8 cellular contexts compared by ENCODE assay signal in the genomic region with DNA sequence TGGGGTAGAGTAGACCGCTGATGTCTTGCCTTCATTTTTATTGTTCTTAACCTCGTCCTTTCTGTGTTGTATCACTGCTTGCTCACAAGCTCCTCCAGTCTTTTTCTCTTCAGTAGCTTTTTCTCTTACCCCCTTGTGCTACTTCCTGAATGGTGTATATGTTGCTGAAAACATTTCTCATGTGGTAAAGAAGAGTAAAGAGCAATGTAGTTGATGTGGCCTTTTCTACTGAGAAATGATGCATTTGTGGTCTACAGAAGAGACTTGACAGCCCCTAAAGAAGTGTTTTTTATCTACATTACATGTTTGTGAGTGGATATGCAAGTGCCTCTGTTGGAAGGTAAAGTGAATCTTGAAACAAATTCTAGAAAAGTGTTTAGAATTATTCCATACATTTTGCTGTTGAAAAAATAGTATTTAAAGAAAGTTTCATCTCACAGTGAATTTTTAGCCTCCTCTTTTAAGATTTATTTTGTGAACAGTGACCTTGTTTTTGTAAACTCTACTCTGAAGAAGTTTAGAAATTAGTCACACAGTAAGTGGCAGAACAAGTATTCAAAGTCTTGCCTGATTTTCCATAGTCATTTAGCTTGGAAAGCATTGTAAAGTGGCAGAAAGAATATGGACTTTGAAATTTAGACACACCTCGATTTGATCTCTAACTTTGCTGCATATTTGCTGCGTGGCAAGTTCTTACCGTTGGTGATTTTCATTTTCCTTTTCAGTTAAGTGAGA. TPM values are rescaled to one million over a fixed set of nuclear protein-coding genes. Genes with fewer than 3 reads are reported as not detected.
DNase-seq lines count a peak whose midpoint lies in the region; ATAC-seq lines count a peak whose summit lies in the region.

No MANE protein-coding gene starts in this region.

- peak overlapping the region; percentile 82 for H3K4me3 Mint-ChIP-seq in activated T-helper 2 cell treated with anti-CD3 and anti-CD28 coated beads, Interferon-gamma antibody, Interleukin-2, Interleukin-4, amounts not matched to agents 10 μg/mL and 5 μg/mL and 100 μg/mL, durations not matched to agents 14 hours and 24 hours and 36 hours (ENCODE audit: low read depth)
- H3K4me3 Mint-ChIP-seq in natural killer cell treated with Interleukin-12 subunit alpha and Interleukin-12 subunit beta and Interleukin-15 and Interleukin-18, amount 100 ng/mL, for 72 hours, result peak overlapping the region; percentile 77

- no peaks in the 10 kb centered on the region for H3K9me3 Mint-ChIP-seq in activated T-helper 2 cell treated with anti-CD3 and anti-CD28 coated beads, Interferon-gamma antibody, Interleukin-2, Interleukin-4, amounts not matched to agents 10 μg/mL and 5 μg/mL and 100 μg/mL, durations not matched to agents 14 hours and 24 hours and 36 hours
- no peaks in the 10 kb centered on the region for H3K9me3 Mint-ChIP-seq in natural killer cell treated with Interleukin-12 subunit alpha and Interleukin-12 subunit beta and Interleukin-15 and Interleukin-18, amount 100 ng/mL, for 72 hours

- peaks cover 78% of the 10 kb centered on the region for H3K4me1 Mint-ChIP-seq in activated T-helper 2 cell treated with anti-CD3 and anti-CD28 coated beads, Interferon-gamma antibody, Interleukin-2, Interleukin-4, amounts not matched to agents 10 μg/mL and 5 μg/mL and 100 μg/mL, durations not matched to agents 14 hours and 24 hours and 36 hours (ENCODE audit: low read depth)
- peaks cover 61 to 67% of the 10 kb centered on the region in 2 donors for H3K4me1 Mint-ChIP-seq in natural killer cell treated with Interleukin-12 subunit alpha and Interleukin-12 subunit beta and Interleukin-15 and Interleukin-18, amount 100 ng/mL, for 72 hours (ENCODE audit: low read depth in 2 of 2)

- no peaks in the 10 kb centered on the region for H3K27me3 Mint-ChIP-seq in activated T-helper 2 cell treated with anti-CD3 and anti-CD28 coated beads, Interferon-gamma antibody, Interleukin-2, Interleukin-4, amounts not matched to agents 10 μg/mL and 5 μg/mL and 100 μg/mL, durations not matched to agents 14 hours and 24 hours and 36 hours (ENCODE audit: low read depth)
- no peaks in the 10 kb centered on the region for H3K27me3 Mint-ChIP-seq in natural killer cell treated with Interleukin-12 subunit alpha and Interleukin-12 subunit beta and Interleukin-15 and Interleukin-18, amount 100 ng/mL, for 72 hours

- ATAC-seq in GM18858 (IDR thresholded peaks at IDR 0.05; ENCODE audit: unreplicated experiment) (peak; percentile 32), HG02981 (IDR thresholded peaks at IDR 0.05; ENCODE audit: unreplicated experiment) (peak; percentile 46)
- ATAC-seq in natural killer cell treated with Interleukin-12 subunit alpha and Interleukin-12 subunit beta and Interleukin-15 and Interleukin-18, amount 100 ng/mL, for 72 hours, result peak; percentile 89 to 91

- H3K27ac Mint-ChIP-seq in activated T-helper 2 cell treated with anti-CD3 and anti-CD28 coated beads, Interferon-gamma antibody, Interleukin-2, Interleukin-4, amounts not matched to agents 10 μg/mL and 5 μg/mL and 100 μg/mL, durations not matched to agents 14 hours and 24 hours and 36 hours, result peak overlapping the region; percentile 96
- H3K27ac Mint-ChIP-seq in natural killer cell treated with Interleukin-12 subunit alpha and Interleukin-12 subunit beta and Interleukin-15 and Interleukin-18, amount 100 ng/mL, for 72 hours, result peak overlapping the region; percentile 82 to 96

- H3K36me3 Mint-ChIP-seq in activated T-helper 2 cell treated with anti-CD3 and anti-CD28 coated beads, Interferon-gamma antibody, Interleukin-2, Interleukin-4, amounts not matched to agents 10 μg/mL and 5 μg/mL and 100 μg/mL, durations not matched to agents 14 hours and 24 hours and 36 hours (ENCODE audit: low read depth), result peaks cover 54% of the 10 kb centered on the region
- peaks cover 4% of the 10 kb centered on the region for H3K36me3 Mint-ChIP-seq in natural killer cell treated with Interleukin-12 subunit alpha and Interleukin-12 subunit beta and Interleukin-15 and Interleukin-18, amount 100 ng/mL, for 72 hours

- DNase-seq in activated T-helper 2 cell treated with anti-CD3 and anti-CD28 coated beads, Interferon-gamma antibody, Interleukin-2, Interleukin-4, amounts not matched to agents 10 μg/mL and 5 μg/mL and 100 μg/mL, durations not matched to agents 14 hours and 24 hours and 36 hours (ENCODE audit: low spot score), result no peak
- no peak for DNase-seq in natural killer cell treated with Interleukin-12 subunit alpha and Interleukin-12 subunit beta and Interleukin-15 and Interleukin-18, amount 100 ng/mL, for 72 hours (ENCODE audit: low spot score)
- no peak for DNase-seq in stimulated activated CD4-positive, alpha-beta T cell treated with anti-CD3 and anti-CD28 coated beads, Interleukin-2, amount 100 ng/mL, for 48 hours
- DNase-seq in activated CD4-positive, CD25-positive, alpha-beta regulatory T cell (lab: John Stamatoyannopoulos, UW), result no peak
- DNase-seq in AG08395 (ENCODE audit: low spot score), result no peak
- DNase-seq in NCI-H2029 treated with DMSO at 0.1 percent for 48 hours (lab: John Stamatoyannopoulos, UW), result no peak

- intact Hi-C loops in activated T-helper 2 cell treated with anti-CD3 and anti-CD28 coated beads, Interferon-gamma antibody, Interleukin-2, Interleukin-4, amounts not matched to agents 10 μg/mL and 5 μg/mL and 100 μg/mL, durations not matched to agents 14 hours and 24 hours and 36 hours (cut with micrococcal nuclease), result loop anchor here (1.0 to 10.0 kb wide), 9 partner anchors 8 to 744 kb away; a partner anchor contains a TSS

RNA-seq across cellular contexts. Expression of a gene that starts 17.4 kb away (rescaled TPM):
- 89.5 and 91.0 TPM in 2 replicates for total RNA-seq in activated T-helper 2 cell treated with anti-CD3 and anti-CD28 coated beads, Interferon-gamma antibody, Interleukin-2, Interleukin-4, amounts not matched to agents 10 μg/mL and 5 μg/mL and 100 μg/mL, durations not matched to agents 14 hours and 24 hours and 36 hours
- total RNA-seq in natural killer cell treated with Interleukin-12 subunit alpha and Interleukin-12 subunit beta and Interleukin-15 and Interleukin-18, amount 100 ng/mL, for 72 hours, result 100 to 1,000 TPM in 1 of 2 donors, 10 to 100 TPM in 1; 78.2 to 120 TPM

Comparison
In these comparisons a context has a peak if more than half of its experiments do, and no peak if none do; other contexts are left out.
1. ATAC-seq: peak in every context shown above with its lines; median percentile 90 in natural killer cell treated with Interleukin-12 subunit alpha and Interleukin-12 subunit beta and Interleukin-15 and Interleukin-18, amount 100 ng/mL, for 72 hours; 46 in HG02981; 32 in GM18858.